Comparison of ENCODE assay signal across 19 cellular contexts in the genomic region with DNA sequence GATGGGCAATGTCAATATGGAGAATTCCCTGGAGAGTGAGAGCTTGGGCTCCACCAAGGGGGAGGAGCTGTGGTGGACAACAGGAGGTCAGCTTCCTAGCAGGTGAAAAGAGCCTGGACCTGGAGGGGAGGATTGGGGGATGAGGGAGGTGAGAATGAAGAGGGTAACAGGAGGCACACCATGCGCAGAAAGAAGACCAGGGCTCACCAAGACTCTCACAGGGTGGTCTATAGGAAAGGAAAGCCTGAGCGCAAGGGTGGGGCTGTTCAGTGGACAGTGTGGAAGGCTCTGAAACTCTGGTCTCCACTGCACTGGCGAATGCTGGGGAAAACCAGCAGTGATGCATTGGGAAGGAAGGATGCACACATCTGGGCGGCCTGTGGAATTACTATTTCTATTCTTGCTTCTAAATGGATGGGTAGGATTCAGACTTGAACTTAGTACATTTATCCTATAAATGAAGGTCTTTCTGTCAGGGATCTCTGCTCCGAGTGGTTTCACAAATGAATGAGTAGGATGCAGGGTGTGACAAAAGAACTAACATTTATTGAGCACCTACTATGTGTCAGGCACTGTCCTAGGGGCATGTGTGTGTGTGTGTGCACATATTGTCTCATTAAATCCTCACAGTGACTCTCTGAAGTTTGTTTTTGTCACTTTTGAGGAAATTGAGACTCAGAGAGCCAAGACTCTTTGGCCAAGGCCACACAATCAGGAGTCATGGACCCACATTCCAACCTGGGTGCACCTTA.
A peak's percentile ranks its signal among the peaks of the same experiment; 100 is the strongest.
DNase-seq lines count a peak whose midpoint lies in the region; ATAC-seq and TF ChIP-seq lines count a peak whose summit lies in the region.
"Had no signal": no experiment of that assay in that cellular context is flagged by ENCODE, and none has a peak within 500 bp of the region (broad histone marks: within the 10 kb centered on the region; RNA-seq: fewer than 3 reads in every experiment).

No MANE protein-coding gene starts in this region.

- H3K27me3 ChIP-seq in ACC112 (ENCODE audit: insufficient read depth, low read length) (no peaks in the 10 kb centered on the region), dorsolateral prefrontal cortex (no peaks in the 10 kb centered on the region)
- H3K27me3 ChIP-seq: heart left ventricle, right lobe of liver, upper lobe of left lung had no signal

- BruUV-seq in Calu3 (replicated peaks; lab: Mats Ljungman, UMichigan), result no TSS peak

- H3K27ac ChIP-seq in ACC112 (ENCODE audit: low read depth, low read length), result peak overlapping the region; percentile 85
- no peak overlapping the region for H3K27ac ChIP-seq in dorsolateral prefrontal cortex
- H3K27ac ChIP-seq: heart left ventricle, right lobe of liver, upper lobe of left lung had no signal

- H3K27me3 Mint-ChIP-seq in Calu3 (ENCODE audit: unreplicated experiment) (no peaks in the 10 kb centered on the region), memory B cell (no peaks in the 10 kb centered on the region)
- H3K27me3 Mint-ChIP-seq in activated T-helper 1 cell treated with anti-CD3 and anti-CD28 coated beads, Interleukin-12 subunit alpha, Interleukin-12 subunit beta, Interleukin-2, Interleukin-4 antibody, amounts not matched to agents 30 ng/mL and 10 ng/mL and 1 ng/mL, durations not matched to agents 14 hours and 24 hours and 36 hours (ENCODE audit: insufficient read depth), result no peaks in the 10 kb centered on the region
- H3K27me3 Mint-ChIP-seq: effector memory CD8-positive, alpha-beta T cell; stimulated activated naive CD8-positive, alpha-beta T cell treated with anti-CD3 and anti-CD28 coated beads, Interleukin-15, Interleukin-2, amounts not matched to agents 100 ng/mL and 50 ng/mL, for 24 hours had no signal

- no peaks in the 10 kb centered on the region for H3K79me2 ChIP-seq in ACC112 (ENCODE audit: control insufficient read depth, insufficient read depth, low read length, unreplicated experiment)

- H3K9me3 Mint-ChIP-seq in Calu3 (ENCODE audit: low read depth, unreplicated experiment) (no peaks in the 10 kb centered on the region), memory B cell (no peaks in the 10 kb centered on the region)
- H3K9me3 Mint-ChIP-seq in activated T-helper 1 cell treated with anti-CD3 and anti-CD28 coated beads, Interleukin-12 subunit alpha, Interleukin-12 subunit beta, Interleukin-2, Interleukin-4 antibody, amounts not matched to agents 30 ng/mL and 10 ng/mL and 1 ng/mL, durations not matched to agents 14 hours and 24 hours and 36 hours, result peaks cover 3% of the 10 kb centered on the region
- H3K9me3 Mint-ChIP-seq: effector memory CD8-positive, alpha-beta T cell; stimulated activated naive CD8-positive, alpha-beta T cell treated with anti-CD3 and anti-CD28 coated beads, Interleukin-15, Interleukin-2, amounts not matched to agents 100 ng/mL and 50 ng/mL, for 24 hours had no signal

- H3K36me3 ChIP-seq in ACC112 (ENCODE audit: insufficient read depth, low read length), result no peaks in the 10 kb centered on the region
- H3K36me3 ChIP-seq: heart left ventricle, right lobe of liver, upper lobe of left lung had no signal

- TF ChIP-seq CTCF in Calu3 (IDR thresholded peaks at IDR 0.05; ENCODE audit: unreplicated experiment), result no peak
- no peak for TF ChIP-seq CTCF in dorsolateral prefrontal cortex (IDR thresholded peaks at IDR 0.05 in 54 of 56, conservative IDR thresholded peaks at IDR 0.05 in 2 of 56; ENCODE audit: low read depth in 1 of 56, partially characterized antibody in 56 of 56)

- H3K27ac Mint-ChIP-seq in Calu3 (ENCODE audit: unreplicated experiment) (peak overlapping the region; percentile 50), memory B cell (peak overlapping the region; percentile 85)
- peak overlapping the region; percentile 82 for H3K27ac Mint-ChIP-seq in activated T-helper 1 cell treated with anti-CD3 and anti-CD28 coated beads, Interleukin-12 subunit alpha, Interleukin-12 subunit beta, Interleukin-2, Interleukin-4 antibody, amounts not matched to agents 30 ng/mL and 10 ng/mL and 1 ng/mL, durations not matched to agents 14 hours and 24 hours and 36 hours
- H3K27ac Mint-ChIP-seq: effector memory CD8-positive, alpha-beta T cell had no signal

- peaks cover 19% of the 10 kb centered on the region for H3K4me1 Mint-ChIP-seq in Calu3 (ENCODE audit: low read depth, unreplicated experiment)
- H3K4me1 Mint-ChIP-seq in activated T-helper 1 cell treated with anti-CD3 and anti-CD28 coated beads, Interleukin-12 subunit alpha, Interleukin-12 subunit beta, Interleukin-2, Interleukin-4 antibody, amounts not matched to agents 30 ng/mL and 10 ng/mL and 1 ng/mL, durations not matched to agents 14 hours and 24 hours and 36 hours (ENCODE audit: low read depth), result peaks cover 43% of the 10 kb centered on the region
- H3K4me1 Mint-ChIP-seq in memory B cell, result peaks cover 53% of the 10 kb centered on the region

- H3K4me1 ChIP-seq in ACC112 (ENCODE audit: control insufficient read depth, insufficient read depth, low read length, unreplicated experiment), result peaks cover 24% of the 10 kb centered on the region
- H3K4me1 ChIP-seq: right lobe of liver had no signal

- H2AFZ ChIP-seq in ACC112 (ENCODE audit: low read length, unreplicated experiment), result peak overlapping the region; percentile 10

- CTCF ChIA-PET in Calu3 (lab: Charles Lee), result interaction anchor here (0.6 to 0.9 kb wide), 4 partner anchors 47 to 326 kb away, joined by 3 to 4 read pairs (median 4); no protein-coding TSS in a partner anchor

- intact Hi-C loops in Calu3 (cut with micrococcal nuclease; ENCODE audit: unreplicated experiment) (no loop called here), dorsolateral prefrontal cortex (cut with DNase I) (no loop called here)
- intact Hi-C loops in activated T-helper 1 cell treated with anti-CD3 and anti-CD28 coated beads, Interleukin-12 subunit alpha, Interleukin-12 subunit beta, Interleukin-2, Interleukin-4 antibody, amounts not matched to agents 30 ng/mL and 10 ng/mL and 1 ng/mL, durations not matched to agents 14 hours and 24 hours and 36 hours (cut with micrococcal nuclease), result loop anchor here (2.0 to 5.0 kb wide), 4 partner anchors 182 to 607 kb away; no protein-coding TSS in a partner anchor

- H3K4me3 Mint-ChIP-seq in Calu3 (ENCODE audit: low read depth, unreplicated experiment) (no peak overlapping the region), memory B cell (no peak overlapping the region)
- H3K4me3 Mint-ChIP-seq in activated T-helper 1 cell treated with anti-CD3 and anti-CD28 coated beads, Interleukin-12 subunit alpha, Interleukin-12 subunit beta, Interleukin-2, Interleukin-4 antibody, amounts not matched to agents 30 ng/mL and 10 ng/mL and 1 ng/mL, durations not matched to agents 14 hours and 24 hours and 36 hours, result peak overlapping the region; percentile 62
- H3K4me3 Mint-ChIP-seq: effector memory CD8-positive, alpha-beta T cell had no signal

- DNase-seq in Calu3 (no peak), memory B cell (ENCODE audit: low spot score in 2 of 2) (no peak), NCI-H2227 treated with DMSO at 0.1 percent for 48 hours (lab: John Stamatoyannopoulos, UW) (no peak), dorsolateral prefrontal cortex (no peak), AG08395 (ENCODE audit: low spot score) (no peak)
- DNase-seq in activated T-helper 1 cell treated with anti-CD3 and anti-CD28 coated beads, Interleukin-12 subunit alpha, Interleukin-12 subunit beta, Interleukin-2, Interleukin-4 antibody, amounts not matched to agents 30 ng/mL and 10 ng/mL and 1 ng/mL, durations not matched to agents 14 hours and 24 hours and 36 hours (ENCODE audit: low spot score), result no peak
- DNase-seq: activated CD4-positive, CD25-positive, alpha-beta regulatory T cell; effector memory CD8-positive, alpha-beta T cell; H7; left ventricle myocardium superior; NCI-H748 treated with DMSO at 0.1 percent for 48 hours; nucleus accumbens; right lobe of liver had no signal

- H3K4me3 ChIP-seq in ACC112 (ENCODE audit: low read depth, low read length) (no peak overlapping the region), dorsolateral prefrontal cortex (no peak overlapping the region)
- H3K4me3 ChIP-seq: GM12878, heart left ventricle, right lobe of liver, upper lobe of left lung had no signal

- H3K36me3 Mint-ChIP-seq in Calu3 (ENCODE audit: insufficient read depth, unreplicated experiment) (peaks cover 5% of the 10 kb centered on the region), memory B cell (no peaks in the 10 kb centered on the region)
- H3K36me3 Mint-ChIP-seq in activated T-helper 1 cell treated with anti-CD3 and anti-CD28 coated beads, Interleukin-12 subunit alpha, Interleukin-12 subunit beta, Interleukin-2, Interleukin-4 antibody, amounts not matched to agents 30 ng/mL and 10 ng/mL and 1 ng/mL, durations not matched to agents 14 hours and 24 hours and 36 hours (ENCODE audit: low read depth), result peaks cover 6% of the 10 kb centered on the region

- ATAC-seq in memory B cell (ENCODE audit: low read depth), result no peak
- no peak for ATAC-seq in HG03460 (IDR thresholded peaks at IDR 0.05; ENCODE audit: unreplicated experiment)
- ATAC-seq: GM12878, left ventricle myocardium superior had no signal
